ENCODE assay signal across 17 cellular contexts in genomic region chr9:5953743-5954707, GRCh38.
DNase-seq lines count a peak whose midpoint lies in the region; ATAC-seq, FAIRE-seq and TF ChIP-seq lines count a peak whose summit lies in the region.
"Had no signal": no experiment of that assay in that cellular context is flagged by ENCODE, and none has a peak within 500 bp of the region (broad histone marks: within the 10 kb centered on the region; RNA-seq: fewer than 3 reads in every experiment).

No MANE protein-coding gene starts in this region.

- ATAC-seq in left lobe of liver (peak; percentile 60), HG03097 (IDR thresholded peaks at IDR 0.05; ENCODE audit: low FRiP score, unreplicated experiment) (no peak)
- ATAC-seq: activated CD8-positive, alpha-beta T cell treated with anti-CD3 and anti-CD28 coated beads, Interleukin-2, amount 10 ng/mL, durations not matched to agents 7 days and 5 days; effector memory CD8-positive, alpha-beta T cell; upper lobe of right lung had no signal

- no peaks in the 10 kb centered on the region for H3K9me3 ChIP-seq in stomach
- H3K9me3 ChIP-seq: BE2C, upper lobe of right lung had no signal

- intact Hi-C loops in stomach (cut with DNase I; ENCODE audit: low total_unique reads), result no loop called here

- FAIRE-seq in G401.6 (lab: Jason Lieb, UNC), result peak; percentile 8

- DNase-seq in LoVo (ENCODE audit: low spot score), result peak; percentile 47
- peak; percentile 24 for DNase-seq in amniotic epithelial cell (ENCODE audit: low read depth)
- DNase-seq in left lobe of liver (ENCODE audit: low spot score), result no peak
- DNase-seq in activated CD4-positive, alpha-beta T cell treated with anti-CD3 and anti-CD28 coated beads for 1 hour, result no peak
- no peak for DNase-seq in stomach
- no peak for DNase-seq in COR-L47 (lab: John Stamatoyannopoulos, UW)
- DNase-seq: activated CD8-positive, alpha-beta T cell treated with anti-CD3 and anti-CD28 coated beads, Interleukin-2, amount 10 ng/mL, durations not matched to agents 7 days and 5 days; activated gamma-delta T cell; BE2C; effector memory CD8-positive, alpha-beta T cell; islet precursor cell; NCI-H526; SHP77; stimulated activated CD4-positive, alpha-beta T cell treated with anti-CD3 and anti-CD28 coated beads, Interleukin-1b, Interleukin-23, amount 100 ng/mL, for 48 hours; upper lobe of right lung had no signal

- peaks cover 5 to 40% (median 23%) of the 10 kb centered on the region in 4 donors for H3K4me1 ChIP-seq in stomach
- H3K4me1 ChIP-seq: upper lobe of right lung had no signal

- H3K27me3 ChIP-seq in stomach, result no peaks in the 10 kb centered on the region
- H3K27me3 ChIP-seq: BE2C, upper lobe of right lung had no signal

- WGBS in stomach, 5 donors, result 48 to 59% (median 54%) methylated on average over 9 of the region's 9 CpGs

- H3K4me3 ChIP-seq in stomach, result no peak overlapping the region
- H3K4me3 ChIP-seq: upper lobe of right lung had no signal

- no peak overlapping the region for H3K27ac ChIP-seq in stomach
- H3K27ac ChIP-seq: upper lobe of right lung had no signal

- TF ChIP-seq CTCF in stomach (IDR thresholded peaks at IDR 0.05), result no peak

- peaks cover 0 to 7% (median 0%) of the 10 kb centered on the region in 4 donors for H3K36me3 ChIP-seq in stomach
- H3K36me3 ChIP-seq: BE2C, upper lobe of right lung had no signal

- no peak for TF ChIP-seq EP300 in stomach (IDR thresholded peaks at IDR 0.05)

- no peak for TF ChIP-seq POLR2A in stomach (IDR thresholded peaks at IDR 0.05)

Comparison
In these comparisons a context has a peak if more than half of its experiments do, and no peak if none do; other contexts are left out.
1. DNase-seq: peak in LoVo (single experiment) and amniotic epithelial cell (single experiment); none in left lobe of liver (single experiment), activated CD4-positive, alpha-beta T cell treated with anti-CD3 and anti-CD28 coated beads for 1 hour (single experiment), stomach (single experiment) and COR-L47 (single experiment).